In the genomic region with DNA sequence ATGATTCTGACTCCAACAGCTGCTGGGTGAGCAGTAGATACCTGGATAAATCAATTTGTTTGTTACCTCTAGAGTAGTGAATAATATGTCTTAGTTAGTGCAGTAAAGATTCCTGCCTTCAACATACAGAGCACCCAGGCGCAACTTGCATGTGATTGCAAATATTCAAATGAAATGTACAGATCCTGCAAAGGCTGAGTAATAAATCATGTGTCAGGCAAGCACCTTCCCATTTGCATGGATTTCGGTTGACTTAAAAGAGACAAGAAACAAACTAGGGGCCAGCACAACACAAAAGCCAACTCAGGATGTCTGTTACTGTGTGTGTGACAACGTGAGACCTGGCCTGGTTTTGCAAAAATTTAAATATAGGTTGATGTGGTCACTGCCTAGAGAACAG, we compare ENCODE assay signal across 23 cellular contexts.
DNase-seq lines count a peak whose midpoint lies in the region; ATAC-seq and TF ChIP-seq lines count a peak whose summit lies in the region.
"Had no signal": no experiment of that assay in that cellular context is flagged by ENCODE, and none has a peak within 500 bp of the region (broad histone marks: within the 10 kb centered on the region; RNA-seq: fewer than 3 reads in every experiment).

No MANE protein-coding gene starts in this region.

- peak overlapping the region; percentile 15 for H3K27ac Mint-ChIP-seq in activated T-cell treated with anti-CD3 and anti-CD28 coated beads, Interleukin-2, amount 50 U/mL, for 72 hours
- H3K27ac Mint-ChIP-seq in osteocyte (ENCODE audit: unreplicated experiment) = no peak overlapping the region
- H3K27ac Mint-ChIP-seq: CD4-positive, alpha-beta T cell had no signal

- no peak overlapping the region for H3K27ac ChIP-seq in OCI-LY3 (ENCODE audit: low read length)
- H3K27ac ChIP-seq: BLaER1 treated with 17β-estradiol and CSF1 and Interleukin-3, amounts not matched to agents 10 nM and 100 nM; RWPE1 had no signal

- DNase-seq in activated T-cell treated with anti-CD3 and anti-CD28 coated beads, Interleukin-2, amount 50 U/mL, for 72 hours = no peak
- no peak for DNase-seq in activated T-cell treated with anti-CD3 and anti-CD28 coated beads, Interleukin-2, amount 50 U/mL, for 48 hours
- no peak for DNase-seq in hippocampal formation (lab: John Stamatoyannopoulos, UW)
- no peak for DNase-seq in osteocyte (ENCODE audit: extremely low spot score, unreplicated experiment)
- no peak for DNase-seq in activated gamma-delta T cell treated with Interleukin-2 at 50 U/mL for 16 hours
- DNase-seq: AML-193; CD4-positive, alpha-beta T cell; KBM-7; MM.1S; NCI-H1694 treated with DMSO at 0.1 percent for 48 hours; NCI-H2081; NCI-H2171 treated with DMSO at 0.1 percent for 48 hours; NCI-H345; NCI-H524; SHP77; T-helper 1 cell had no signal

- no peaks in the 10 kb centered on the region for H4K20me1 ChIP-seq in OCI-LY3 (ENCODE audit: insufficient read depth, low read length)
- H4K20me1 ChIP-seq: BLaER1 treated with 17β-estradiol and CSF1 and Interleukin-3, amounts not matched to agents 10 nM and 100 nM had no signal

- TF ChIP-seq CTCF in OCI-LY3 (IDR thresholded peaks at IDR 0.05; ENCODE audit: low read depth, low read length) = no peak
- TF ChIP-seq CTCF in osteocyte (IDR thresholded peaks at IDR 0.05) = no peak

- H3K36me3 Mint-ChIP-seq in activated T-cell treated with anti-CD3 and anti-CD28 coated beads, Interleukin-2, amount 50 U/mL, for 72 hours (ENCODE audit: insufficient read depth in 2 of 2) = no peaks in the 10 kb centered on the region
- no peaks in the 10 kb centered on the region for H3K36me3 Mint-ChIP-seq in osteocyte (ENCODE audit: unreplicated experiment)

- peaks cover 27% of the 10 kb centered on the region for H3K4me1 ChIP-seq in OCI-LY3 (ENCODE audit: low read length)
- H3K4me1 ChIP-seq: BLaER1 treated with 17β-estradiol and CSF1 and Interleukin-3, amounts not matched to agents 10 nM and 100 nM had no signal

- no peak overlapping the region for H2AFZ ChIP-seq in OCI-LY3 (ENCODE audit: low read depth, low read length)

- peak overlapping the region; percentile 12; the same call in 1 of the 2 replicates for H3K4me2 ChIP-seq in OCI-LY3 (ENCODE audit: low read length)
- H3K4me2 ChIP-seq: BLaER1 treated with 17β-estradiol and CSF1 and Interleukin-3, amounts not matched to agents 10 nM and 100 nM had no signal

- no peaks in the 10 kb centered on the region for H3K79me2 ChIP-seq in OCI-LY3 (ENCODE audit: low read length)

- ATAC-seq in activated T-cell treated with anti-CD3 and anti-CD28 coated beads, Interleukin-2, amount 50 U/mL, for 72 hours (replicated peaks in 1 of 2) = no peak
- ATAC-seq in HG02610 (IDR thresholded peaks at IDR 0.05; ENCODE audit: unreplicated experiment) (peak; percentile 60), HG02571 (IDR thresholded peaks at IDR 0.05; ENCODE audit: unreplicated experiment) (no peak)
- ATAC-seq: HCT116, Panc1 had no signal

- H3K4me1 Mint-ChIP-seq in activated T-cell treated with anti-CD3 and anti-CD28 coated beads, Interleukin-2, amount 50 U/mL, for 72 hours (ENCODE audit: low read depth) = no peaks in the 10 kb centered on the region
- H3K4me1 Mint-ChIP-seq in osteocyte (ENCODE audit: unreplicated experiment) = no peaks in the 10 kb centered on the region

- H3K9me3 ChIP-seq in OCI-LY3 (ENCODE audit: insufficient read depth, low read length) = no peaks in the 10 kb centered on the region
- H3K9me3 ChIP-seq: BLaER1 treated with 17β-estradiol and CSF1 and Interleukin-3, amounts not matched to agents 10 nM and 100 nM had no signal

- no peak overlapping the region; the same call in 1 of the 2 replicates for H3K4me3 ChIP-seq in OCI-LY3 (ENCODE audit: low read length)
- H3K4me3 ChIP-seq: BLaER1 treated with 17β-estradiol and CSF1 and Interleukin-3, amounts not matched to agents 10 nM and 100 nM had no signal

- no peak overlapping the region for H3K9ac ChIP-seq in OCI-LY3 (ENCODE audit: low read length)
- H3K9ac ChIP-seq: BLaER1 treated with 17β-estradiol and CSF1 and Interleukin-3, amounts not matched to agents 10 nM and 100 nM had no signal

- no peaks in the 10 kb centered on the region for H3K9me3 Mint-ChIP-seq in activated T-cell treated with anti-CD3 and anti-CD28 coated beads, Interleukin-2, amount 50 U/mL, for 72 hours
- no peaks in the 10 kb centered on the region for H3K9me3 Mint-ChIP-seq in osteocyte (ENCODE audit: unreplicated experiment)
- H3K9me3 Mint-ChIP-seq: CD4-positive, alpha-beta T cell had no signal

- peaks cover 64% of the 10 kb centered on the region for H3K27me3 ChIP-seq in OCI-LY3 (ENCODE audit: low read depth, low read length)
- H3K27me3 ChIP-seq: BLaER1 treated with 17β-estradiol and CSF1 and Interleukin-3, amounts not matched to agents 10 nM and 100 nM had no signal

- no peaks in the 10 kb centered on the region for H3K36me3 ChIP-seq in OCI-LY3 (replicated peaks; ENCODE audit: low read depth, low read length)
- H3K36me3 ChIP-seq: BLaER1 treated with 17β-estradiol and CSF1 and Interleukin-3, amounts not matched to agents 10 nM and 100 nM had no signal

- peaks cover 70% of the 10 kb centered on the region for H3K27me3 Mint-ChIP-seq in activated T-cell treated with anti-CD3 and anti-CD28 coated beads, Interleukin-2, amount 50 U/mL, for 72 hours (ENCODE audit: low read depth)
- H3K27me3 Mint-ChIP-seq in osteocyte (ENCODE audit: unreplicated experiment) = peaks cover 92% of the 10 kb centered on the region

- no peak overlapping the region for H3K4me3 Mint-ChIP-seq in activated T-cell treated with anti-CD3 and anti-CD28 coated beads, Interleukin-2, amount 50 U/mL, for 72 hours
- H3K4me3 Mint-ChIP-seq in osteocyte (ENCODE audit: unreplicated experiment) = no peak overlapping the region
- H3K4me3 Mint-ChIP-seq: CD4-positive, alpha-beta T cell had no signal
